Comparison of ENCODE assay signal across 28 cellular contexts in genomic region chr6:54632984-54633565, GRCh38.
"Had no signal": no experiment of that assay in that cellular context is flagged by ENCODE, and none has a peak within 500 bp of the region (broad histone marks: within the 10 kb centered on the region; RNA-seq: fewer than 3 reads in every experiment).

No MANE protein-coding gene starts in this region.

- H3K27ac Mint-ChIP-seq: activated CD4-positive, alpha-beta memory T cell treated with anti-CD3 and anti-CD28 coated beads for 36 hours; activated CD4-positive, alpha-beta T cell treated with anti-CD3 and anti-CD28 coated beads, Interleukin-2, amount 10 ng/mL, durations not matched to agents 24 days and 14 days; activated naive CD4-positive, alpha-beta T cell treated with anti-CD3 and anti-CD28 coated beads for 36 hours; activated naive CD8-positive, alpha-beta T cell treated with anti-CD3 and anti-CD28 coated beads for 36 hours; activated T-helper 1 cell treated with anti-CD3 and anti-CD28 coated beads, Interleukin-12 subunit alpha, Interleukin-12 subunit beta, Interleukin-2, Interleukin-4 antibody, amounts not matched to agents 30 ng/mL and 10 ng/mL and 1 ng/mL, durations not matched to agents 14 hours and 24 hours and 36 hours; effector memory CD8-positive, alpha-beta T cell; memory B cell; naive thymus-derived CD8-positive, alpha-beta T cell; neural progenitor cell had no signal

- H3K4me1 Mint-ChIP-seq: activated CD4-positive, alpha-beta T cell treated with anti-CD3 and anti-CD28 coated beads, Interleukin-2, amount 10 ng/mL, durations not matched to agents 24 days and 14 days; activated naive CD8-positive, alpha-beta T cell treated with anti-CD3 and anti-CD28 coated beads for 36 hours; memory B cell; naive thymus-derived CD8-positive, alpha-beta T cell; neural progenitor cell had no signal

- H3K27ac ChIP-seq: adrenal gland, body of pancreas, gastrocnemius medialis, neural progenitor cell, parathyroid adenoma, right atrium auricular region, transverse colon, VCaP had no signal

- H3K9me3 Mint-ChIP-seq: activated CD4-positive, alpha-beta memory T cell treated with anti-CD3 and anti-CD28 coated beads for 36 hours; activated CD4-positive, alpha-beta T cell treated with anti-CD3 and anti-CD28 coated beads, Interleukin-2, amount 10 ng/mL, durations not matched to agents 24 days and 14 days; activated naive CD8-positive, alpha-beta T cell treated with anti-CD3 and anti-CD28 coated beads for 36 hours; activated T-helper 1 cell treated with anti-CD3 and anti-CD28 coated beads, Interleukin-12 subunit alpha, Interleukin-12 subunit beta, Interleukin-2, Interleukin-4 antibody, amounts not matched to agents 30 ng/mL and 10 ng/mL and 1 ng/mL, durations not matched to agents 14 hours and 24 hours and 36 hours; neural progenitor cell had no signal

- DNase-seq: activated CD4-positive, alpha-beta memory T cell treated with anti-CD3 and anti-CD28 coated beads for 36 hours; activated CD4-positive, alpha-beta T cell treated with anti-CD3 and anti-CD28 coated beads, Interleukin-2, amount 10 ng/mL, durations not matched to agents 24 days and 14 days; activated CD8-positive, alpha-beta memory T cell treated with anti-CD3 and anti-CD28 coated beads, Interleukin-2, amount 50 U/mL, for 4 hours; activated effector memory CD4-positive, alpha-beta T cell treated with anti-CD3 and anti-CD28 coated beads, Interleukin-2, amount 50 U/mL, for 16 hours; activated naive CD4-positive, alpha-beta T cell treated with anti-CD3 and anti-CD28 coated beads for 36 hours; activated naive CD8-positive, alpha-beta T cell treated with anti-CD3 and anti-CD28 coated beads for 36 hours; activated T-cell treated with anti-CD3 and anti-CD28 coated beads, Interleukin-2, amount 50 U/mL, for 1 hour; adrenal gland; aorta; body of pancreas; effector memory CD8-positive, alpha-beta T cell; erythroblast; gastrocnemius medialis; glutamatergic neuron; left cardiac atrium; midbrain; naive thymus-derived CD8-positive, alpha-beta T cell; occipital lobe; stimulated activated CD4-positive, alpha-beta T cell treated with anti-CD3 and anti-CD28 coated beads, Interleukin-2, amount 100 ng/mL, for 48 hours; stimulated activated naive CD4-positive, alpha-beta T cell treated with Interleukin-2 at 50 U/mL for 16 hours; T-helper 9 cell; transverse colon had no signal

- H3K4me3 ChIP-seq: adrenal gland, body of pancreas, gastrocnemius medialis, neural progenitor cell, right atrium auricular region, transverse colon had no signal

- H3K36me3 Mint-ChIP-seq: activated CD4-positive, alpha-beta memory T cell treated with anti-CD3 and anti-CD28 coated beads for 36 hours; activated naive CD8-positive, alpha-beta T cell treated with anti-CD3 and anti-CD28 coated beads for 36 hours; memory B cell; naive thymus-derived CD8-positive, alpha-beta T cell; neural progenitor cell had no signal

- H3K27me3 Mint-ChIP-seq: activated CD4-positive, alpha-beta memory T cell treated with anti-CD3 and anti-CD28 coated beads for 36 hours; activated CD4-positive, alpha-beta T cell treated with anti-CD3 and anti-CD28 coated beads, Interleukin-2, amount 10 ng/mL, durations not matched to agents 24 days and 14 days; activated naive CD8-positive, alpha-beta T cell treated with anti-CD3 and anti-CD28 coated beads for 36 hours; effector memory CD8-positive, alpha-beta T cell; memory B cell; naive thymus-derived CD8-positive, alpha-beta T cell had no signal

- H3K27me3 ChIP-seq: adrenal gland, body of pancreas, gastrocnemius medialis, neural progenitor cell, right atrium auricular region, transverse colon had no signal

- H3K36me3 ChIP-seq: adrenal gland, gastrocnemius medialis, neural progenitor cell, right atrium auricular region, transverse colon had no signal

- H3K9me3 ChIP-seq: adrenal gland, body of pancreas, gastrocnemius medialis, right atrium auricular region, transverse colon had no signal

- H3K9ac ChIP-seq: neural progenitor cell, parathyroid adenoma had no signal

- H3K4me1 ChIP-seq: adrenal gland, parathyroid adenoma, right atrium auricular region, transverse colon had no signal

- H3K4me3 Mint-ChIP-seq: activated CD4-positive, alpha-beta memory T cell treated with anti-CD3 and anti-CD28 coated beads for 36 hours; activated CD4-positive, alpha-beta T cell treated with anti-CD3 and anti-CD28 coated beads, Interleukin-2, amount 10 ng/mL, durations not matched to agents 24 days and 14 days; activated naive CD4-positive, alpha-beta T cell treated with anti-CD3 and anti-CD28 coated beads for 36 hours; activated naive CD8-positive, alpha-beta T cell treated with anti-CD3 and anti-CD28 coated beads for 36 hours; activated T-helper 1 cell treated with anti-CD3 and anti-CD28 coated beads, Interleukin-12 subunit alpha, Interleukin-12 subunit beta, Interleukin-2, Interleukin-4 antibody, amounts not matched to agents 30 ng/mL and 10 ng/mL and 1 ng/mL, durations not matched to agents 14 hours and 24 hours and 36 hours; effector memory CD8-positive, alpha-beta T cell; memory B cell; naive thymus-derived CD8-positive, alpha-beta T cell; neural progenitor cell had no signal
